In the genomic region with DNA sequence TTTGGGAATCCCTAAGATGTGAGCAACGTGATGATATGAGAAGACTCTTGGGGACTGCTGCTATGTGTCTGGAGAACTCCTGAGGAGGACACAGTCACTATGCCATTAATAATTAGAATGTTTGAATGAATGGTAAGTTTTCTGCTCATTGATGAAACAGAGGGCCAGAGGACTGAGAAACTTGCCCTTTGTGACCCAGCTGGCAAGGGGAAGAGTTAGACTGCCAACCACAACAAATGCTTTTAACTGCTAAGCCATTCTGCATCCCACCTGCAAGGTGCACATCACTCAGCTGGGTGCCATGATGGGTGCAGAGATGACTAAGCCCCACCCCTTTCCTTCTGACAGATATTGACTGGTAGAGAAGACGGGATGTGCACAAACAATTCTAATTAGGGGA, we compare ENCODE assay signal across 38 cellular contexts.
"Had no signal": no experiment of that assay in that cellular context is flagged by ENCODE, and none has a peak within 500 bp of the region (broad histone marks: within the 10 kb centered on the region; RNA-seq: fewer than 3 reads in every experiment).

No MANE protein-coding gene starts in this region.

- H3K9me3 ChIP-seq: adrenal gland, ascending aorta, body of pancreas, breast epithelium had no signal

- ATAC-seq: activated naive CD4-positive, alpha-beta T cell treated with anti-CD3 and anti-CD28 coated beads, Interleukin-2, amount 50 U/mL, for 72 hours; activated naive CD8-positive, alpha-beta T cell treated with anti-CD3 and anti-CD28 coated beads, Interleukin-2, amount 50 U/mL, for 24 hours; activated T-cell treated with anti-CD3 and anti-CD28 coated beads, Interleukin-2, amount 50 U/mL, for 4 hours; activated T-cell treated with anti-CD3 and anti-CD28 coated beads, Interleukin-2, amount 50 U/mL, for 72 hours; activated T-helper 17 cell treated with anti-CD3 and anti-CD28 coated beads, Interleukin-2, amount 50 U/mL, for 72 hours; body of pancreas had no signal

- H3K27me3 Mint-ChIP-seq: activated naive CD4-positive, alpha-beta T cell treated with anti-CD3 and anti-CD28 coated beads, Interleukin-2, amount 10 ng/mL, durations not matched to agents 7 days and 5 days; activated naive CD8-positive, alpha-beta T cell; activated naive CD8-positive, alpha-beta T cell treated with anti-CD3 and anti-CD28 coated beads, Interleukin-2, amount 50 U/mL, for 24 hours had no signal

- H3K4me3 ChIP-seq: adrenal gland, ascending aorta, body of pancreas, breast epithelium, cardiac muscle cell had no signal

- H3K9me3 Mint-ChIP-seq: activated naive CD4-positive, alpha-beta T cell treated with anti-CD3 and anti-CD28 coated beads for 36 hours; activated naive CD4-positive, alpha-beta T cell treated with anti-CD3 and anti-CD28 coated beads, Interleukin-2, amount 10 ng/mL, durations not matched to agents 7 days and 5 days; activated naive CD4-positive, alpha-beta T cell treated with anti-CD3 and anti-CD28 coated beads, Interleukin-2, amount 50 U/mL, for 24 hours; activated naive CD4-positive, alpha-beta T cell treated with anti-CD3 and anti-CD28 coated beads, Interleukin-2, amount 50 U/mL, for 72 hours; activated naive CD8-positive, alpha-beta T cell treated with anti-CD3 and anti-CD28 coated beads for 36 hours; activated naive CD8-positive, alpha-beta T cell treated with anti-CD3 and anti-CD28 coated beads, Interleukin-2, amount 10 ng/mL, durations not matched to agents 7 days and 5 days; activated naive CD8-positive, alpha-beta T cell treated with anti-CD3 and anti-CD28 coated beads, Interleukin-2, amount 50 U/mL, for 24 hours; activated T-cell treated with anti-CD3 and anti-CD28 coated beads, Interleukin-2, amount 50 U/mL, for 24 hours; activated T-cell treated with anti-CD3 and anti-CD28 coated beads, Interleukin-2, amount 50 U/mL, for 4 hours; activated T-cell treated with anti-CD3 and anti-CD28 coated beads, Interleukin-2, amount 50 U/mL, for 72 hours; activated T-helper 1 cell treated with anti-CD3 and anti-CD28 coated beads, Interleukin-12 subunit alpha, Interleukin-12 subunit beta, Interleukin-2, Interleukin-4 antibody, amounts not matched to agents 30 ng/mL and 10 ng/mL and 1 ng/mL, durations not matched to agents 14 hours and 24 hours and 36 hours; activated T-helper 17 cell treated with anti-CD3 and anti-CD28 coated beads, Interleukin-2, amount 50 U/mL, for 72 hours; activated T-helper 2 cell treated with anti-CD3 and anti-CD28 coated beads, Interferon-gamma antibody, Interleukin-2, Interleukin-4, amounts not matched to agents 10 μg/mL and 5 μg/mL and 100 μg/mL, durations not matched to agents 14 hours and 24 hours and 36 hours; central memory CD8-positive, alpha-beta T cell had no signal

- H3K27ac Mint-ChIP-seq: activated naive CD4-positive, alpha-beta T cell treated with anti-CD3 and anti-CD28 coated beads for 36 hours; activated naive CD4-positive, alpha-beta T cell treated with anti-CD3 and anti-CD28 coated beads, Interleukin-2, amount 10 ng/mL, durations not matched to agents 7 days and 5 days; activated naive CD4-positive, alpha-beta T cell treated with anti-CD3 and anti-CD28 coated beads, Interleukin-2, amount 50 U/mL, for 24 hours; activated naive CD4-positive, alpha-beta T cell treated with anti-CD3 and anti-CD28 coated beads, Interleukin-2, amount 50 U/mL, for 72 hours; activated naive CD8-positive, alpha-beta T cell; activated naive CD8-positive, alpha-beta T cell treated with anti-CD3 and anti-CD28 coated beads for 36 hours; activated naive CD8-positive, alpha-beta T cell treated with anti-CD3 and anti-CD28 coated beads, Interleukin-2, amount 10 ng/mL, durations not matched to agents 7 days and 5 days; activated naive CD8-positive, alpha-beta T cell treated with anti-CD3 and anti-CD28 coated beads, Interleukin-2, amount 50 U/mL, for 24 hours; activated T-cell treated with anti-CD3 and anti-CD28 coated beads, Interleukin-2, amount 50 U/mL, for 24 hours; activated T-cell treated with anti-CD3 and anti-CD28 coated beads, Interleukin-2, amount 50 U/mL, for 72 hours; activated T-helper 1 cell treated with anti-CD3 and anti-CD28 coated beads, Interleukin-12 subunit alpha, Interleukin-12 subunit beta, Interleukin-2, Interleukin-4 antibody, amounts not matched to agents 30 ng/mL and 10 ng/mL and 1 ng/mL, durations not matched to agents 14 hours and 24 hours and 36 hours; activated T-helper 17 cell treated with anti-CD3 and anti-CD28 coated beads, Interleukin-2, amount 50 U/mL, for 72 hours; activated T-helper 2 cell treated with anti-CD3 and anti-CD28 coated beads, Interferon-gamma antibody, Interleukin-2, Interleukin-4, amounts not matched to agents 10 μg/mL and 5 μg/mL and 100 μg/mL, durations not matched to agents 14 hours and 24 hours and 36 hours; brain had no signal

- H3K4me1 Mint-ChIP-seq: activated naive CD4-positive, alpha-beta T cell treated with anti-CD3 and anti-CD28 coated beads, Interleukin-2, amount 10 ng/mL, durations not matched to agents 7 days and 5 days; activated naive CD4-positive, alpha-beta T cell treated with anti-CD3 and anti-CD28 coated beads, Interleukin-2, amount 50 U/mL, for 24 hours; activated naive CD8-positive, alpha-beta T cell treated with anti-CD3 and anti-CD28 coated beads for 36 hours; activated naive CD8-positive, alpha-beta T cell treated with anti-CD3 and anti-CD28 coated beads, Interleukin-2, amount 10 ng/mL, durations not matched to agents 7 days and 5 days; activated naive CD8-positive, alpha-beta T cell treated with anti-CD3 and anti-CD28 coated beads, Interleukin-2, amount 50 U/mL, for 24 hours; activated T-helper 17 cell treated with anti-CD3 and anti-CD28 coated beads, Interleukin-2, amount 50 U/mL, for 72 hours; central memory CD8-positive, alpha-beta T cell had no signal

- H3K4me3 Mint-ChIP-seq: activated naive CD4-positive, alpha-beta T cell treated with anti-CD3 and anti-CD28 coated beads for 36 hours; activated naive CD4-positive, alpha-beta T cell treated with anti-CD3 and anti-CD28 coated beads, Interleukin-2, amount 10 ng/mL, durations not matched to agents 7 days and 5 days; activated naive CD4-positive, alpha-beta T cell treated with anti-CD3 and anti-CD28 coated beads, Interleukin-2, amount 50 U/mL, for 24 hours; activated naive CD8-positive, alpha-beta T cell; activated naive CD8-positive, alpha-beta T cell treated with anti-CD3 and anti-CD28 coated beads for 36 hours; activated naive CD8-positive, alpha-beta T cell treated with anti-CD3 and anti-CD28 coated beads, Interleukin-2, amount 10 ng/mL, durations not matched to agents 7 days and 5 days; activated naive CD8-positive, alpha-beta T cell treated with anti-CD3 and anti-CD28 coated beads, Interleukin-2, amount 50 U/mL, for 24 hours; activated T-cell treated with anti-CD3 and anti-CD28 coated beads, Interleukin-2, amount 50 U/mL, for 24 hours; activated T-cell treated with anti-CD3 and anti-CD28 coated beads, Interleukin-2, amount 50 U/mL, for 4 hours; activated T-cell treated with anti-CD3 and anti-CD28 coated beads, Interleukin-2, amount 50 U/mL, for 72 hours; activated T-helper 1 cell treated with anti-CD3 and anti-CD28 coated beads, Interleukin-12 subunit alpha, Interleukin-12 subunit beta, Interleukin-2, Interleukin-4 antibody, amounts not matched to agents 30 ng/mL and 10 ng/mL and 1 ng/mL, durations not matched to agents 14 hours and 24 hours and 36 hours; activated T-helper 17 cell treated with anti-CD3 and anti-CD28 coated beads, Interleukin-2, amount 50 U/mL, for 72 hours; brain; central memory CD8-positive, alpha-beta T cell had no signal

- DNase-seq: activated effector memory CD4-positive, alpha-beta T cell treated with anti-CD3 and anti-CD28 coated beads, Interleukin-2, amount 50 U/mL, for 16 hours; activated effector memory CD4-positive, alpha-beta T cell treated with Interleukin-2 at 50 U/mL for 16 hours; activated gamma-delta T cell; activated gamma-delta T cell treated with Interleukin-2 at 50 U/mL for 16 hours; activated naive CD4-positive, alpha-beta T cell; activated naive CD4-positive, alpha-beta T cell treated with anti-CD3 and anti-CD28 coated beads for 36 hours; activated naive CD4-positive, alpha-beta T cell treated with anti-CD3 and anti-CD28 coated beads, Interleukin-2, amount 10 ng/mL, durations not matched to agents 7 days and 5 days; activated naive CD4-positive, alpha-beta T cell treated with anti-CD3 and anti-CD28 coated beads, Interleukin-2, amount 50 U/mL, for 16 hours; activated naive CD4-positive, alpha-beta T cell treated with Interleukin-2 at 50 U/mL for 16 hours; activated naive CD8-positive, alpha-beta T cell treated with anti-CD3 and anti-CD28 coated beads for 36 hours; activated naive CD8-positive, alpha-beta T cell treated with anti-CD3 and anti-CD28 coated beads, Interleukin-2, amount 10 ng/mL, durations not matched to agents 7 days and 5 days; activated naive CD8-positive, alpha-beta T cell treated with anti-CD3 and anti-CD28 coated beads, Interleukin-2, amount 50 U/mL, for 24 hours; activated T-cell treated with anti-CD3 and anti-CD28 coated beads, Interleukin-2, amount 50 U/mL, for 1 hour; activated T-cell treated with anti-CD3 and anti-CD28 coated beads, Interleukin-2, amount 50 U/mL, for 24 hours; activated T-cell treated with anti-CD3 and anti-CD28 coated beads, Interleukin-2, amount 50 U/mL, for 4 hours; activated T-cell treated with anti-CD3 and anti-CD28 coated beads, Interleukin-2, amount 50 U/mL, for 48 hours; activated T-cell treated with anti-CD3 and anti-CD28 coated beads, Interleukin-2, amount 50 U/mL, for 72 hours; adrenal gland; amniotic stem cell; amygdala; anterior cingulate cortex; aorta; body of pancreas; brain microvascular endothelial cell; caudate nucleus; central memory CD4-positive, alpha-beta T cell; cerebellar nuclear complex had no signal

- H3K27ac ChIP-seq: adrenal gland, body of pancreas, brain microvascular endothelial cell, breast epithelium, cardiac muscle cell had no signal

- H3K36me3 ChIP-seq: adrenal gland, ascending aorta, brain microvascular endothelial cell, breast epithelium, cardiac muscle cell had no signal

- H3K27me3 ChIP-seq: adrenal gland, ascending aorta, body of pancreas, brain microvascular endothelial cell, breast epithelium, cardiac muscle cell had no signal

- H3K36me3 Mint-ChIP-seq: activated naive CD4-positive, alpha-beta T cell treated with anti-CD3 and anti-CD28 coated beads, Interleukin-2, amount 10 ng/mL, durations not matched to agents 7 days and 5 days; activated naive CD4-positive, alpha-beta T cell treated with anti-CD3 and anti-CD28 coated beads, Interleukin-2, amount 50 U/mL, for 24 hours; activated naive CD4-positive, alpha-beta T cell treated with anti-CD3 and anti-CD28 coated beads, Interleukin-2, amount 50 U/mL, for 72 hours; activated naive CD8-positive, alpha-beta T cell; activated naive CD8-positive, alpha-beta T cell treated with anti-CD3 and anti-CD28 coated beads for 36 hours; activated naive CD8-positive, alpha-beta T cell treated with anti-CD3 and anti-CD28 coated beads, Interleukin-2, amount 10 ng/mL, durations not matched to agents 7 days and 5 days; brain had no signal
